ENCODE assay signal across 8 cellular contexts in genomic region chr2:18991177-18992168, GRCh38.
A peak's percentile ranks its signal among the peaks of the same experiment; 100 is the strongest.
DNase-seq lines count a peak whose midpoint lies in the region; ATAC-seq and TF ChIP-seq lines count a peak whose summit lies in the region.

No MANE protein-coding gene starts in this region.

- CTCF ChIA-PET in activated CD8-positive, alpha-beta T cell treated with anti-CD3 and anti-CD28 coated beads, Interleukin-2, amount 10 ng/mL, durations not matched to agents 7 days and 5 days (lab: Charles Lee), result no interaction called here

- H3K27ac Mint-ChIP-seq in activated CD8-positive, alpha-beta T cell treated with anti-CD3 and anti-CD28 coated beads, Interleukin-2, amount 10 ng/mL, durations not matched to agents 7 days and 5 days, result no peak overlapping the region

- no peaks in the 10 kb centered on the region for H4K20me1 ChIP-seq in fibroblast of lung (ENCODE audit: control insufficient read depth, extremely low read depth, insufficient read depth, low read length)

- no peak overlapping the region for H2AFZ ChIP-seq in fibroblast of lung (ENCODE audit: low read length)

- no peaks in the 10 kb centered on the region for H3K27me3 Mint-ChIP-seq in activated CD8-positive, alpha-beta T cell treated with anti-CD3 and anti-CD28 coated beads, Interleukin-2, amount 10 ng/mL, durations not matched to agents 7 days and 5 days (ENCODE audit: low read depth)

- H3K27ac ChIP-seq in fibroblast of lung (ENCODE audit: insufficient read depth, low read length) (peak overlapping the region; percentile 55), psoas muscle (no peak overlapping the region)

- no peaks in the 10 kb centered on the region for H3K79me2 ChIP-seq in fibroblast of lung (ENCODE audit: control insufficient read depth, insufficient read depth, low read length)

- H3K27me3 ChIP-seq in fibroblast of lung (ENCODE audit: control insufficient read depth, insufficient read depth, low read length), result no peaks in the 10 kb centered on the region
- H3K27me3 ChIP-seq in psoas muscle (ENCODE audit: insufficient read depth in 3 of 3, low read length in 2 of 3), result no peaks in the 10 kb centered on the region

- peak; percentile 29 for DNase-seq in Daoy (ENCODE audit: low read depth)
- DNase-seq in NCI-H524 treated with DMSO at 0.1 percent for 48 hours (lab: John Stamatoyannopoulos, UW), result peak; percentile 98
- DNase-seq in fibroblast of lung (ENCODE audit: low read depth in 2 of 2), result peak; percentile 72 to 92
- DNase-seq in psoas muscle, result peak in 1 of 2 donors; percentile 10
- DNase-seq in NOMO-1 (lab: John Stamatoyannopoulos, UW; ENCODE audit: unreplicated experiment in 2 of 2), result no peak
- no peak for DNase-seq in activated CD8-positive, alpha-beta T cell treated with anti-CD3 and anti-CD28 coated beads, Interleukin-2, amount 10 ng/mL, durations not matched to agents 7 days and 5 days
- DNase-seq in NCI-H2107 (lab: John Stamatoyannopoulos, UW), result no peak

- H3K4me3 Mint-ChIP-seq in activated CD8-positive, alpha-beta T cell treated with anti-CD3 and anti-CD28 coated beads, Interleukin-2, amount 10 ng/mL, durations not matched to agents 7 days and 5 days, result no peak overlapping the region

- no peak overlapping the region for H3K9ac ChIP-seq in fibroblast of lung (ENCODE audit: insufficient read depth, low read length)

- intact Hi-C loops in psoas muscle (cut with DNase I), result loop anchor here in 1 of 2 donors (10.0 kb wide), 1 partner anchor 373 kb away; no protein-coding TSS in a partner anchor

- peak overlapping the region; percentile 37 for H3K4me2 ChIP-seq in fibroblast of lung (ENCODE audit: extremely low read depth, insufficient read depth, low read length)

- ATAC-seq in psoas muscle (peak in 3 of 4 donors; percentile 15 to 59 (median 46)), GM19455 (IDR thresholded peaks at IDR 0.05; ENCODE audit: unreplicated experiment) (no peak)
- no peak for ATAC-seq in activated CD8-positive, alpha-beta T cell treated with anti-CD3 and anti-CD28 coated beads, Interleukin-2, amount 10 ng/mL, durations not matched to agents 7 days and 5 days

- no peaks in the 10 kb centered on the region for H3K4me1 Mint-ChIP-seq in activated CD8-positive, alpha-beta T cell treated with anti-CD3 and anti-CD28 coated beads, Interleukin-2, amount 10 ng/mL, durations not matched to agents 7 days and 5 days (ENCODE audit: low read depth)

- no peaks in the 10 kb centered on the region for H3K9me3 ChIP-seq in fibroblast of lung (ENCODE audit: control insufficient read depth, insufficient read depth, low read depth, low read length)
- H3K9me3 ChIP-seq in psoas muscle, result no peaks in the 10 kb centered on the region

- POLR2A ChIA-PET in activated CD8-positive, alpha-beta T cell treated with anti-CD3 and anti-CD28 coated beads, Interleukin-2, amount 10 ng/mL, durations not matched to agents 7 days and 5 days (lab: Charles Lee), result no interaction called here

- 24 to 37% (median 25%) methylated on average over 5 of the region's 5 CpGs for WGBS in psoas muscle, 3 donors

- TF ChIP-seq CTCF in fibroblast of lung (conservative IDR thresholded peaks at IDR 0.05 in 1 of 2, IDR thresholded peaks at IDR 0.05 in 1 of 2; ENCODE audit: low read depth in 1 of 2, low read length in 2 of 2) (no peak), psoas muscle (IDR thresholded peaks at IDR 0.05) (no peak)

- no peak overlapping the region for H3K4me3 ChIP-seq in fibroblast of lung (replicated peaks in 1 of 4; ENCODE audit: control extremely low read depth in 1 of 4, insufficient read depth in 1 of 4, low read depth in 3 of 4, low read length in 4 of 4)
- H3K4me3 ChIP-seq in psoas muscle, result no peak overlapping the region

- H3K4me1 ChIP-seq in fibroblast of lung (ENCODE audit: control insufficient read depth, extremely low read depth, insufficient read depth, low read length) (peaks cover 18% of the 10 kb centered on the region), psoas muscle (peaks cover 10% of the 10 kb centered on the region)

- no peaks in the 10 kb centered on the region for H3K36me3 ChIP-seq in fibroblast of lung (ENCODE audit: control insufficient read depth, insufficient read depth, low read length)
- no peaks in the 10 kb centered on the region for H3K36me3 ChIP-seq in psoas muscle (ENCODE audit: insufficient read depth in 1 of 2, low read depth in 1 of 2)

- no peaks in the 10 kb centered on the region for H3K36me3 Mint-ChIP-seq in activated CD8-positive, alpha-beta T cell treated with anti-CD3 and anti-CD28 coated beads, Interleukin-2, amount 10 ng/mL, durations not matched to agents 7 days and 5 days (ENCODE audit: low read depth)

- no peaks in the 10 kb centered on the region for H3K9me3 Mint-ChIP-seq in activated CD8-positive, alpha-beta T cell treated with anti-CD3 and anti-CD28 coated beads, Interleukin-2, amount 10 ng/mL, durations not matched to agents 7 days and 5 days (ENCODE audit: insufficient read depth)

Comparison
In these comparisons a context has a peak if more than half of its experiments do, and no peak if none do; other contexts are left out.
1. DNase-seq: peak in Daoy (single experiment), NCI-H524 treated with DMSO at 0.1 percent for 48 hours (single experiment) and fibroblast of lung (2 of 2); none in NOMO-1 (0 of 2), activated CD8-positive, alpha-beta T cell treated with anti-CD3 and anti-CD28 coated beads, Interleukin-2, amount 10 ng/mL, durations not matched to agents 7 days and 5 days (single experiment) and NCI-H2107 (single experiment).
2. ATAC-seq: peak in psoas muscle (3 of 4); none in GM19455 (single experiment) and activated CD8-positive, alpha-beta T cell treated with anti-CD3 and anti-CD28 coated beads, Interleukin-2, amount 10 ng/mL, durations not matched to agents 7 days and 5 days (single experiment).